Comparison of ENCODE assay signal across 7 cellular contexts in genomic region chrX:132592880-132593279, GRCh38.
A peak's percentile ranks its signal among the peaks of the same experiment; 100 is the strongest.
DNase-seq lines count a peak whose midpoint lies in the region; ATAC-seq, FAIRE-seq and TF ChIP-seq lines count a peak whose summit lies in the region.

No MANE protein-coding gene starts in this region.

- H2AFZ ChIP-seq in Loucy (ENCODE audit: low read length) (no peak overlapping the region), GM12878 (ENCODE audit: control insufficient read depth, low read depth, low read length) (no peak overlapping the region)

- H3K79me2 ChIP-seq in Loucy (ENCODE audit: insufficient read depth, low read length) (no peaks in the 10 kb centered on the region), GM12878 (ENCODE audit: control insufficient read depth, insufficient read depth, low read length) (no peaks in the 10 kb centered on the region)

- POLR2A ChIA-PET in GM12878 (lab: Charles Lee), result no interaction called here

- RAD21 ChIA-PET in GM12878 (lab: Charles Lee; ENCODE audit: unreplicated experiment), result interaction anchor here (0.8 to 2.1 kb wide), 4 partner anchors 300 to 502 kb away, joined by 3 to 11 read pairs (median 3); no protein-coding TSS in a partner anchor

- no peaks in the 10 kb centered on the region for H4K20me1 ChIP-seq in Loucy (ENCODE audit: insufficient read depth, low read length, poor library complexity, severe bottlenecking)
- no peaks in the 10 kb centered on the region for H4K20me1 ChIP-seq in GM12878 (ENCODE audit: control insufficient read depth, insufficient read depth)

- peaks cover 0 to 1% (median 0%) of the 10 kb centered on the region in 7 donors for H3K9me3 Mint-ChIP-seq in naive B cell

- H3K36me3 Mint-ChIP-seq in naive B cell, result no peaks in the 10 kb centered on the region

- TF ChIP-seq POLR2A in GM12878 (IDR thresholded peaks at IDR 0.05; ENCODE audit: low read depth, low read length), result no peak

- H3K4me1 Mint-ChIP-seq in naive B cell, result peaks cover 0 to 5% (median 0%) of the 10 kb centered on the region in 3 donors

- BruUV-seq in GM12878 (replicated peaks; lab: Mats Ljungman, UMichigan), result no TSS peak

- no peak for TF ChIP-seq EP300 in GM12878 (IDR thresholded peaks at IDR 0.05; ENCODE audit: borderline replicate concordance in 1 of 2, control insufficient read depth in 1 of 2, low read depth in 2 of 2, low read length in 2 of 2)

- SMC1A ChIA-PET in GM12878 (lab: Charles Lee; ENCODE audit: uncharacterized antibody, unreplicated experiment), result interaction anchor here (0.5 to 1.9 kb wide), 4 partner anchors 8 to 303 kb away, joined by 3 to 9 read pairs (median 4); no protein-coding TSS in a partner anchor

- peak; percentile 59 for TF ChIP-seq CTCF in Loucy (conservative IDR thresholded peaks at IDR 0.05; ENCODE audit: low read length)
- TF ChIP-seq CTCF in GM12878 (IDR thresholded peaks at IDR 0.05 in 2 of 3, conservative IDR thresholded peaks at IDR 0.05 in 1 of 3; ENCODE audit: control insufficient read depth in 2 of 3, extremely low read depth in 1 of 3, insufficient read depth in 1 of 3, low read depth in 3 of 3, low read length in 3 of 3), result peak; percentile 42 to 52 (median 45); a peak in 4 of 6 replicates

- 0% methylated on average over 2 of the region's 2 CpGs for WGBS in GM12878 (ENCODE audit: insufficient coverage, insufficient replicate concordance, low lambda C conversion rate, missing lambda C conversion rate)

- H3K4me2 ChIP-seq in Loucy (ENCODE audit: low read depth, low read length, poor library complexity, severe bottlenecking) (no peak overlapping the region), GM12878 (ENCODE audit: control insufficient read depth, insufficient read depth) (no peak overlapping the region)

- H3K27ac ChIP-seq in GM12878 (ENCODE audit: control insufficient read depth, insufficient read depth), result no peak overlapping the region

- H3K4me1 ChIP-seq in Loucy (ENCODE audit: insufficient read depth, low read length, poor library complexity, severe bottlenecking) (no peaks in the 10 kb centered on the region), GM12878 (ENCODE audit: control insufficient read depth, insufficient read depth, low read length) (no peaks in the 10 kb centered on the region)

- in situ Hi-C loops in GM12878 (cut with MboI), result loop anchor here (10.0 kb wide), 1 partner anchor 298 kb away; no protein-coding TSS in a partner anchor

- H3K4me3 Mint-ChIP-seq in naive B cell, result no peak overlapping the region

- no peak overlapping the region for H3K27ac Mint-ChIP-seq in naive B cell

- H3F3A ChIP-seq in Loucy (ENCODE audit: low read depth), result no peaks in the 10 kb centered on the region

- H3K9ac ChIP-seq in Loucy (ENCODE audit: low read depth, low read length, poor library complexity, severe bottlenecking) (no peak overlapping the region), GM12878 (ENCODE audit: control insufficient read depth, insufficient read depth, low read length) (no peak overlapping the region)

- intact Hi-C loops in GM12878 (cut with micrococcal nuclease; ENCODE audit: unreplicated experiment), result loop anchor here (5.0 kb wide), 1 partner anchor 301 kb away; no protein-coding TSS in a partner anchor

- CTCF ChIA-PET in GM12878 (lab: Yijun Ruan, JAX), result interaction anchor here (1.0 to 3.6 kb wide), 2 partner anchors 12 to 300 kb away, joined by 3 to 21 read pairs; no protein-coding TSS in a partner anchor

- ATAC-seq in GM18502 (IDR thresholded peaks at IDR 0.05; ENCODE audit: poor library complexity, unreplicated experiment), result peak; percentile 52
- peak; percentile 76 for ATAC-seq in GM12878
- ATAC-seq in naive B cell (ENCODE audit: low read depth in 2 of 2), result no peak
- ATAC-seq in GM21723 (IDR thresholded peaks at IDR 0.05; ENCODE audit: unreplicated experiment), result no peak
- ATAC-seq in GM19452 (IDR thresholded peaks at IDR 0.05; ENCODE audit: unreplicated experiment), result no peak

- H3K4me3 ChIP-seq in Loucy (ENCODE audit: low read length, poor library complexity, severe bottlenecking) (no peak overlapping the region), GM12878 (no peak overlapping the region)

- TF ChIP-seq RAD21 in GM12878 (IDR thresholded peaks at IDR 0.05; ENCODE audit: insufficient read depth, low read depth, low read length), result peak; percentile 70

- FAIRE-seq in GM12878 (lab: Jason Lieb, UNC), result no peak
- FAIRE-seq in HTR-8/SVneo (lab: Jason Lieb, UNC), result no peak

- no peaks in the 10 kb centered on the region for H3K9me2 ChIP-seq in Loucy (replicated peaks; ENCODE audit: low read depth, low read length)

- H3K9me3 ChIP-seq in Loucy (ENCODE audit: insufficient read depth, low read depth, low read length) (no peaks in the 10 kb centered on the region), GM12878 (replicated peaks; ENCODE audit: control insufficient read depth, insufficient read depth, low read length) (no peaks in the 10 kb centered on the region)

- H3K27me3 Mint-ChIP-seq in naive B cell, result peaks cover 0 to 7% (median 0%) of the 10 kb centered on the region in 3 donors

- H3K27me3 ChIP-seq in Loucy (ENCODE audit: insufficient read depth, low read length, poor library complexity, severe bottlenecking) (no peaks in the 10 kb centered on the region), GM12878 (replicated peaks in 1 of 2; ENCODE audit: control insufficient read depth in 2 of 2, insufficient read depth in 2 of 2, low read length in 1 of 2) (no peaks in the 10 kb centered on the region; a peak in 1 of 4 replicates)

- DNase-seq in GM12878 (ENCODE audit: low read depth, low spot score) (no peak), naive B cell (peak; percentile 5), HTR-8/SVneo (ENCODE audit: insufficient read length, low spot score) (no peak)

- H3K36me3 ChIP-seq in Loucy (ENCODE audit: insufficient read depth, low read length) (no peaks in the 10 kb centered on the region), GM12878 (ENCODE audit: control insufficient read depth in 2 of 2, insufficient read depth in 2 of 2, low read length in 1 of 2) (no peaks in the 10 kb centered on the region; a peak in 1 of 4 replicates)

TF ChIP-seq in GM12878, 131 proteins besides CTCF, POLR2A, EP300 and RAD21:
- TF ChIP-seq ELK1 (IDR thresholded peaks at IDR 0.05; ENCODE audit: low read depth, low read length) (no peak), SMC3 (IDR thresholded peaks at IDR 0.05; ENCODE audit: borderline replicate concordance, low read length) (peak; percentile 60; the same call in 1 of the 2 replicates), LARP7 (IDR thresholded peaks at IDR 0.05) (no peak), IKZF2 (IDR thresholded peaks at IDR 0.05) (no peak)
TF ChIP-seq in GM12878: peak in this region for 1.

Comparison
In these comparisons a context has a peak if more than half of its experiments do, and no peak if none do; other contexts are left out.
1. ATAC-seq: peak in GM18502 (single experiment) and GM12878 (single experiment); none in naive B cell (0 of 2), GM21723 (single experiment) and GM19452 (single experiment).